21 cellular contexts compared by ENCODE assay signal in the genomic region with DNA sequence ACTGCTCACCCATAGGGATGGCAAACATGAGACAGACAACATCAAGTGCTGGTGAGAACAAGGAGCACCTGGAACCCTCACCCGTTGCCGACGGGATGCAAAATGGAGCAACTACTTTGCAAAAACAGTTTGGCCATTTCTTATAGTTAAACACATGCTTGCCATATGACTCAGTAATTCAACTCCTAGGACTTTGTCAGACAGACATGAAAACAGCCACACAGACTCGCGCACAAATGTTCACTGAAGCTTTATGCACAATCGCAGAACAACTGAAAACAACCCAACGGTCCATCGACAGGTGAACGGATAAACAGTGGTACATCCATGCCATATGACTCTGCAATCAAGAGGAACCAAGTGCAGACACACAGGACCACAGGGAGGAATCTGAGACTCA. TPM values are rescaled to one million over a fixed set of nuclear protein-coding genes. Genes with fewer than 3 reads are reported as not detected.
DNase-seq lines count a peak whose midpoint lies in the region; ATAC-seq, FAIRE-seq and TF ChIP-seq lines count a peak whose summit lies in the region.
"Had no signal": no experiment of that assay in that cellular context is flagged by ENCODE, and none has a peak within 500 bp of the region (broad histone marks: within the 10 kb centered on the region; RNA-seq: fewer than 3 reads in every experiment).

No MANE protein-coding gene starts in this region.

- peak overlapping the region; percentile 54 for H2AK5ac ChIP-seq in IMR-90 (ENCODE audit: low read depth, low read length)

- H3K23ac ChIP-seq in IMR-90 (ENCODE audit: low read depth, low read length), result peak overlapping the region; percentile 9; the same call in 1 of the 2 replicates

- peaks cover 77% of the 10 kb centered on the region for H3K4me1 Mint-ChIP-seq in brain

- no peak for TF ChIP-seq CTCF in IMR-90 (conservative IDR thresholded peaks at IDR 0.05; ENCODE audit: low read depth, low read length)
- TF ChIP-seq CTCF in brain (conservative IDR thresholded peaks at IDR 0.05), result no peak

- FAIRE-seq in HTR-8/SVneo (lab: Jason Lieb, UNC), result no peak
- FAIRE-seq: keratinocyte, TTC549 had no signal

- peaks cover 28% of the 10 kb centered on the region for H3K36me3 Mint-ChIP-seq in brain

- no peak overlapping the region for H3K56ac ChIP-seq in IMR-90 (ENCODE audit: extremely low read depth, insufficient read depth, low read length)

- H3K9ac ChIP-seq in IMR-90 (ENCODE audit: low read depth, low read length), result no peak overlapping the region

- no peak overlapping the region for H3K4ac ChIP-seq in IMR-90 (ENCODE audit: low read depth, low read length)

- 0 out of 2 replicates have a peak overlapping the region, but pooled peaks have one; percentile 36 for H3K14ac ChIP-seq in IMR-90 (replicated peaks; ENCODE audit: low read depth, low read length)

- H3K4me3 Mint-ChIP-seq in brain, result peak overlapping the region in 1 of 5 experiments; percentile 59
- H3K4me3 Mint-ChIP-seq: neural crest cell had no signal

- no peak overlapping the region for H2BK20ac ChIP-seq in IMR-90 (ENCODE audit: low read depth, low read length)

- H2BK15ac ChIP-seq in IMR-90 (ENCODE audit: low read depth, low read length), result no peak overlapping the region

- dilution Hi-C loops in IMR-90 (cut with HindIII; ENCODE audit: low sequenced_read_pairs, unreplicated experiment), result no loop called here

- BruUV-seq in IMR-90 (replicated peaks; lab: Mats Ljungman, UMichigan), result no TSS peak

- peak; percentile 38 for ATAC-seq in IMR-90 (ENCODE audit: low read depth)

- in situ Hi-C loops in IMR-90 (cut with MboI; ENCODE audit: low sequenced_read_pairs), result no loop called here

- no peak overlapping the region for H4K5ac ChIP-seq in IMR-90 (ENCODE audit: low read depth, low read length)

- WGBS in IMR-90 (ENCODE audit: extremely low coverage in 2 of 2, insufficient read length in 1 of 2), 2 experiments, result 77% methylated on average over 9 of the region's 9 CpGs; no CpG with 5 or more reads in 1 of the 2 experiments
- 96 to 98% methylated on average over 7 to 9 of the region's 9 CpGs for WGBS in mesodermal cell (ENCODE audit: insufficient coverage in 2 of 2), 2 experiments

- H2BK5ac ChIP-seq in IMR-90 (ENCODE audit: low read depth, low read length, poor library complexity, severe bottlenecking), result no peak overlapping the region

- no peak overlapping the region for H4K91ac ChIP-seq in IMR-90 (ENCODE audit: insufficient read depth, low read depth, low read length)

- peak; percentile 65 for DNase-seq in IMR-90
- no peak for DNase-seq in HuH-7 (ENCODE audit: low spot score)
- DNase-seq in KG1 (lab: John Stamatoyannopoulos, UW), result no peak
- DNase-seq in HTR-8/SVneo (ENCODE audit: insufficient read length, low spot score), result no peak
- DNase-seq in NCI-H69 (lab: John Stamatoyannopoulos, UW), result no peak
- DNase-seq: activated naive CD4-positive, alpha-beta T cell treated with anti-CD3 and anti-CD28 coated beads, Interleukin-2, amount 50 U/mL, for 16 hours; activated T-cell treated with anti-CD3 and anti-CD28 coated beads for 4 hours; CD8-positive, alpha-beta memory T cell; effector CD4-positive, alpha-beta T cell; NCI-H2081; NCI-H510A treated with DMSO at 0.1 percent for 48 hours; stomach; uterus had no signal

- peaks cover 41% of the 10 kb centered on the region for H3K9me1 ChIP-seq in IMR-90 (ENCODE audit: insufficient read depth, low read length)

- H2AFZ ChIP-seq in ACC112 (ENCODE audit: low read length, unreplicated experiment) (no peak overlapping the region), IMR-90 (replicated peaks; ENCODE audit: low read length, poor library complexity) (no peak overlapping the region)
- H2AFZ ChIP-seq: hepatocyte had no signal

- POLR2A ChIA-PET in IMR-90 (lab: Charles Lee; ENCODE audit: unreplicated experiment), result no interaction called here

- no peaks in the 10 kb centered on the region for H3K27me3 Mint-ChIP-seq in brain
- H3K27me3 Mint-ChIP-seq: CD8-positive, alpha-beta memory T cell had no signal

- H3K18ac ChIP-seq in IMR-90 (ENCODE audit: low read depth, low read length), result no peak overlapping the region

- H3K9me3 ChIP-seq in IMR-90 (ENCODE audit: control insufficient read depth, insufficient read depth, low read length) (0 out of 2 replicates have a peak, but pooled peaks cover 2% of the 10 kb centered on the region), mesodermal cell (ENCODE audit: control insufficient read depth, low read length) (no peaks in the 10 kb centered on the region)
- H3K9me3 ChIP-seq: breast epithelium, stomach, uterus had no signal

- H3K4me1 ChIP-seq in ACC112 (ENCODE audit: control insufficient read depth, insufficient read depth, low read length, unreplicated experiment) (peaks cover 39% of the 10 kb centered on the region), IMR-90 (ENCODE audit: control insufficient read depth, insufficient read depth, low read length) (peaks cover 33% of the 10 kb centered on the region), mesodermal cell (ENCODE audit: control insufficient read depth, insufficient read depth, low read length, poor library complexity, severe bottlenecking) (peaks cover 53% of the 10 kb centered on the region)

- peaks cover 89% of the 10 kb centered on the region for H4K20me1 ChIP-seq in IMR-90 (ENCODE audit: insufficient read depth, low read length)

- H3K4me2 ChIP-seq in IMR-90 (ENCODE audit: low read depth, low read length), result no peak overlapping the region
- H3K4me2 ChIP-seq: hepatocyte had no signal

- H3K79me2 ChIP-seq in ACC112 (ENCODE audit: control insufficient read depth, insufficient read depth, low read length, unreplicated experiment), result peaks cover 75% of the 10 kb centered on the region

- H3K27ac ChIP-seq in ACC112 (ENCODE audit: low read depth, low read length) (peak overlapping the region; percentile 9; the same call in 1 of the 2 replicates), IMR-90 (ENCODE audit: insufficient read depth, low read length) (no peak overlapping the region), mesodermal cell (ENCODE audit: low read depth, low read length, severe bottlenecking) (peak overlapping the region; percentile 16)
- H3K27ac ChIP-seq: hepatocyte had no signal

- peaks cover 27 to 83% of the 10 kb centered on the region in 2 experiments for H3K79me1 ChIP-seq in IMR-90 (ENCODE audit: low read depth in 1 of 2, low read length in 2 of 2)

- H2AK9ac ChIP-seq in IMR-90 (replicated peaks; ENCODE audit: low read depth, low read length, poor library complexity), result no peak overlapping the region

- no peak for TF ChIP-seq RAD21 in IMR-90 (IDR thresholded peaks at IDR 0.05; ENCODE audit: low read length)

- intact Hi-C loops in IMR-90 (cut with micrococcal nuclease), result no loop called here

- H3K27me3 ChIP-seq in ACC112 (ENCODE audit: insufficient read depth, low read length), result no peaks in the 10 kb centered on the region
- H3K27me3 ChIP-seq in IMR-90 (ENCODE audit: control insufficient read depth, insufficient read depth, low read length), result no peaks in the 10 kb centered on the region
- H3K27me3 ChIP-seq: breast epithelium, hepatocyte, stomach, uterus had no signal

- no peak overlapping the region for H4K8ac ChIP-seq in IMR-90 (ENCODE audit: low read depth in 2 of 2, low read length in 2 of 2)

- H3K27ac Mint-ChIP-seq in brain, result peak overlapping the region; percentile 58 to 94 (median 92)

- H3K9me3 Mint-ChIP-seq in brain, result peaks cover 0 to 10% (median 0%) of the 10 kb centered on the region in 5 experiments
- H3K9me3 Mint-ChIP-seq: CD8-positive, alpha-beta memory T cell; neural crest cell had no signal

- TF ChIP-seq POLR2A in IMR-90 (IDR thresholded peaks at IDR 0.05; ENCODE audit: low read depth, low read length), result no peak

- H2BK120ac ChIP-seq in IMR-90 (ENCODE audit: low read depth, low read length), result no peak overlapping the region

- H3K36me3 ChIP-seq in ACC112 (ENCODE audit: insufficient read depth, low read length) (no peaks in the 10 kb centered on the region), IMR-90 (ENCODE audit: control insufficient read depth, insufficient read depth, low read length) (peaks cover 8% of the 10 kb centered on the region), mesodermal cell (ENCODE audit: control insufficient read depth, insufficient read depth, low read length) (peaks cover 21% of the 10 kb centered on the region)
- H3K36me3 ChIP-seq: breast epithelium, uterus had no signal

- CTCF ChIA-PET in IMR-90 (lab: Yijun Ruan, JAX), result no interaction called here

- H3K4me3 ChIP-seq in ACC112 (ENCODE audit: low read depth, low read length), result no peak overlapping the region
- no peak overlapping the region for H3K4me3 ChIP-seq in IMR-90 (ENCODE audit: insufficient read depth, low read depth, low read length)
- no peak overlapping the region for H3K4me3 ChIP-seq in mesodermal cell (ENCODE audit: extremely low read depth, insufficient read depth, low read length, poor library complexity, severe bottlenecking)
- H3K4me3 ChIP-seq: breast epithelium, hepatocyte, stomach, uterus had no signal

TF ChIP-seq in IMR-90, 13 proteins besides CTCF, POLR2A, EP300 and RAD21:
- TF ChIP-seq SMC3 (IDR thresholded peaks at IDR 0.05; ENCODE audit: low read depth, low read length), result no peak
- TF ChIP-seq, protein P1, sequence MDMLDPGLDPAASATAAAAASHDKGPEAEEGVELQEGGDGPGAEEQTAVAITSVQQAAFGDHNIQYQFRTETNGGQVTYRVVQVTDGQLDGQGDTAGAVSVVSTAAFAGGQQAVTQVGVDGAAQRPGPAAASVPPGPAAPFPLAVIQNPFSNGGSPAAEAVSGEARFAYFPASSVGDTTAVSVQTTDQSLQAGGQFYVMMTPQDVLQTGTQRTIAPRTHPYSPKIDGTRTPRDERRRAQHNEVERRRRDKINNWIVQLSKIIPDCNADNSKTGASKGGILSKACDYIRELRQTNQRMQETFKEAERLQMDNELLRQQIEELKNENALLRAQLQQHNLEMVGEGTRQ (IDR thresholded peaks at IDR 0.05; ENCODE audit: low read depth, low read length), result no peak

RNA-seq across cellular contexts. Expression of gene NCOR2, which starts 30.8 kb away (rescaled TPM):
- 12.9 and 15.3 TPM in 2 replicates for total RNA-seq in IMR-90 (2012; rRNA removed)
- polyA plus RNA-seq in IMR-90 (2012; rRNA removed) (40.8 and 50.2 TPM in 2 replicates), brain (ENCODE audit: insufficient read depth, low read depth, low replicate concordance) (78.6 TPM)
- polyA plus RNA-seq in IMR-90 (2012; cell fraction: cytosol; rRNA removed), result 55.0 and 56.1 TPM in 2 replicates
- 151 and 276 TPM in 2 replicates for polyA plus RNA-seq in IMR-90 (2012; cell fraction: nucleus; rRNA removed; ENCODE audit: low replicate concordance)
- polyA plus RNA-seq in mesodermal cell (2013, experiment 1 of 2), result 156 TPM
- polyA plus RNA-seq in mesodermal cell (2013, experiment 2 of 2), result 115 TPM
